ENCODE assay signal across 9 cellular contexts in the genomic region with DNA sequence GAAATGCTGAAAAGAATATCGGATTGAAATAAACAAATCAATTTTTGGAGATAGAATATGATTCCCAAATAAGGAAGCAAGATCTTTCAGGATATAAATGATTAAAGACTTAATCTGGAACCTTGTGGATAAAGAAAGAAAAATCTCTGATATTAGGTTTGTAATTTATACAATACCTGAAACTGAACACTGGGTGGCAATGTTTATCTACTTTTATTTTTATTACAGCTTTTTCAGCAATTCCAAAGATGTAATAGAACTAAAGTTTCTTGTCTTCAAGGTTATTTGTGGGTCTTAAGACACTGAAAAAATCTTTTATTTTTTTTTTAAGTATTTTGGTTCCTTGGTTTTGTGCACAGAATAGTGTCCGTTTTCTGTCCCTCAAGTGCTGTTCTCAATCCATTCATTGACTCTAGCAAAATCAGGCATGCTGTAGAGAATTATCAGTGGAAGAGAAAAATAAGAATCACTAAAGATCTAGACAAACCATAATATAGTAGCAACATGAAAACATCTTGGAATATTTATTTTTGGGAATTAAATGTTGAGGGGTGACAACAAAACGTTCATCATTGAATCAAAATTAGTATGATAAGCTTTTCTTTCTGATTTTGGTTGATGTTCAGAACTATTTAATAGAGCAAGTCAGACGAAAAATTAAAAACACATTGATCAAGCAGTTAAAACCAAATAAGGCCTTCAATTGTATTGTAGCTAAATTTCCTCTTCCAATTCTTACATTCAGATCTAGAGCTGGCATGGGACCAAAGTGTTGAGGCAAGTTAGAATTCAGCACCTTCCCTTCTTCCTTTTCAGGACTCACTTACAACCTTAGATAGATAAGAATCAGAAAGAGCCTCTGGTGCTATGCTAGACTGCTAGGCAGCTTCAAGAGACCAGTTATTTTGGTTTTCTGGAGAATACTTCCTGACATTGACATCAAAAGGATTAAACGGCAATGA.
A peak's percentile ranks its signal among the peaks of the same experiment; 100 is the strongest.
DNase-seq lines count a peak whose midpoint lies in the region; ATAC-seq and TF ChIP-seq lines count a peak whose summit lies in the region.
"Had no signal": no experiment of that assay in that cellular context is flagged by ENCODE, and none has a peak within 500 bp of the region (broad histone marks: within the 10 kb centered on the region; RNA-seq: fewer than 3 reads in every experiment).

No MANE protein-coding gene starts in this region.

- intact Hi-C loops in naive thymus-derived CD4-positive, alpha-beta T cell (cut with micrococcal nuclease), result no loop called here

- TF ChIP-seq CTCF in cardiac fibroblast (IDR thresholded peaks at IDR 0.05; ENCODE audit: low read depth, low read length), result peak; percentile 29

- no peaks in the 10 kb centered on the region for H3K36me3 Mint-ChIP-seq in naive thymus-derived CD4-positive, alpha-beta T cell
- H3K36me3 Mint-ChIP-seq: memory B cell had no signal

- H3K4me3 ChIP-seq in cardiac fibroblast (replicated peaks in 1 of 2; ENCODE audit: low read depth in 2 of 2, low read length in 2 of 2), result no peak overlapping the region
- H3K4me3 ChIP-seq in naive thymus-derived CD4-positive, alpha-beta T cell (ENCODE audit: low read length), result no peak overlapping the region

- H3K27ac ChIP-seq in naive thymus-derived CD4-positive, alpha-beta T cell (ENCODE audit: low read depth, low read length), result no peak overlapping the region

- POLR2A ChIA-PET in naive thymus-derived CD4-positive, alpha-beta T cell (lab: Charles Lee), result no interaction called here

- DNase-seq in NCI-H2171 treated with DMSO at 0.1 percent for 48 hours (lab: John Stamatoyannopoulos, UW) (peak; percentile 1), NCI-H2171 (lab: John Stamatoyannopoulos, UW) (no peak), NCI-H146 treated with DMSO at 0.1 percent for 48 hours (lab: John Stamatoyannopoulos, UW; ENCODE audit: unreplicated experiment) (peak; percentile 48), cardiac fibroblast (ENCODE audit: low read depth in 2 of 2) (peak; percentile 12 to 32), renal cortical epithelial cell (ENCODE audit: low read depth) (peak; percentile 36), NCI-H187 (lab: John Stamatoyannopoulos, UW) (no peak), T-helper 2 cell (no peak)
- no peak for DNase-seq in naive thymus-derived CD4-positive, alpha-beta T cell

- no peaks in the 10 kb centered on the region for H3K9me3 ChIP-seq in naive thymus-derived CD4-positive, alpha-beta T cell (ENCODE audit: control insufficient read depth in 2 of 3, low read length in 3 of 3)

- no peak overlapping the region for H3K4me3 Mint-ChIP-seq in naive thymus-derived CD4-positive, alpha-beta T cell
- H3K4me3 Mint-ChIP-seq: memory B cell had no signal

- no peaks in the 10 kb centered on the region for H3K4me1 ChIP-seq in naive thymus-derived CD4-positive, alpha-beta T cell (ENCODE audit: control insufficient read depth in 2 of 2, insufficient read depth in 2 of 2, low read length in 2 of 2)

- CTCF ChIA-PET in naive thymus-derived CD4-positive, alpha-beta T cell (lab: Charles Lee), result no interaction called here

- H3K27ac Mint-ChIP-seq in naive thymus-derived CD4-positive, alpha-beta T cell, result no peak overlapping the region
- H3K27ac Mint-ChIP-seq: memory B cell had no signal

- H3K9me3 Mint-ChIP-seq in naive thymus-derived CD4-positive, alpha-beta T cell, result peaks cover 0 to 5% (median 0%) of the 10 kb centered on the region in 11 donors
- H3K9me3 Mint-ChIP-seq: memory B cell had no signal

- H3K36me3 ChIP-seq in naive thymus-derived CD4-positive, alpha-beta T cell (ENCODE audit: control insufficient read depth in 2 of 3, insufficient read depth in 3 of 3, low read length in 3 of 3), result no peaks in the 10 kb centered on the region

- no peaks in the 10 kb centered on the region for H3K27me3 Mint-ChIP-seq in naive thymus-derived CD4-positive, alpha-beta T cell
- H3K27me3 Mint-ChIP-seq: memory B cell had no signal

- H3K27me3 ChIP-seq in naive thymus-derived CD4-positive, alpha-beta T cell (ENCODE audit: control insufficient read depth in 2 of 2, insufficient read depth in 2 of 2, low read length in 2 of 2), result no peaks in the 10 kb centered on the region

- no peaks in the 10 kb centered on the region for H3K4me1 Mint-ChIP-seq in naive thymus-derived CD4-positive, alpha-beta T cell
- H3K4me1 Mint-ChIP-seq: memory B cell had no signal

- no peak for ATAC-seq in naive thymus-derived CD4-positive, alpha-beta T cell

Comparison
In these comparisons a context has a peak if more than half of its experiments do, and no peak if none do; other contexts are left out.
1. DNase-seq: peak in NCI-H2171 treated with DMSO at 0.1 percent for 48 hours (single experiment), NCI-H146 treated with DMSO at 0.1 percent for 48 hours (single experiment), cardiac fibroblast (2 of 2) and renal cortical epithelial cell (single experiment); none in NCI-H2171 (single experiment), NCI-H187 (0 of 2), T-helper 2 cell (0 of 5) and naive thymus-derived CD4-positive, alpha-beta T cell (0 of 9).